9 cellular contexts compared by ENCODE assay signal in the genomic region with DNA sequence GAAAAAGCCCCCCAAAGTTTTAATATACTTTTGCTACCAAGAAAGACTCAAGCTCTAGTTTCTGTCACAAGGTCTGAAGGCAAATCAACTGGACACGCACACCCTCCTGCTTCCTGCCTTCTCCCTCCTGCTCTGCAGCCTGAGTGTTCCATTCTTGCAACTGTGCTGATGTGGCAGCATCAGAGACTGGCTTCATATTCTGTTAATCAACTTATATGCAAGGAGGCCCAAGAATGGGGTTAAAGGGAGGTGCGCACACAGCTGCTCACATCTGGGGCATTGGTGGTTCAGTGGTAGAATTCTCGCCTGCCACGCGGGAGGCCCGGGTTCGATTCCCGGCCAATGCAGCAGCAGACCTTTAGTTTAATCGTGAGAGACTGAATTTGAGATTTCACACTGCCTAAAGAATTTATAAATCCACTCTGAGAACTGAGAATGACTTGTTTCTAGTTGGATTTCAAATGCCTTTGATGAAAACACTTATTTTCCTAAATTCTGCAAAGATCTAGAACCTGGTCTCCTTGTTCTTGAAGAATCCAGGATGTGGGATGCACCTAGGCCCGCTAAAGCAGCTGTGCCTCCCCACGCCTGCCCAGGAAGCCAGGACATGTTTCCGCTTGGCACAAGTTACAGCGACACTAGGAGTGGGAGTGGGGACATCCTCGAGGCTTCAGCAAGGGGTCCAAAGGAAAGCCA. TPM values are rescaled to one million over a fixed set of nuclear protein-coding genes. Genes with fewer than 3 reads are reported as not detected.
DNase-seq lines count a peak whose midpoint lies in the region; ATAC-seq and TF ChIP-seq lines count a peak whose summit lies in the region.
"Had no signal": no experiment of that assay in that cellular context is flagged by ENCODE, and none has a peak within 500 bp of the region (broad histone marks: within the 10 kb centered on the region; RNA-seq: fewer than 3 reads in every experiment).

No MANE protein-coding gene starts in this region.

- no peak overlapping the region for H3K9ac ChIP-seq in HCT116 (ENCODE audit: low read length)

- TF ChIP-seq CTCF in HCT116 (IDR thresholded peaks at IDR 0.05 in 2 of 3, conservative IDR thresholded peaks at IDR 0.05 in 1 of 3; ENCODE audit: borderline replicate concordance in 1 of 3, insufficient read depth in 1 of 3, low read depth in 2 of 3, low read length in 2 of 3), result no peak
- no peak for TF ChIP-seq CTCF in astrocyte of the spinal cord (IDR thresholded peaks at IDR 0.05; ENCODE audit: low read depth, low read length)
- no peak for TF ChIP-seq CTCF in stomach (IDR thresholded peaks at IDR 0.05)

- peaks cover 40% of the 10 kb centered on the region for H3K4me1 Mint-ChIP-seq in stimulated activated effector memory CD8-positive, alpha-beta T cell treated with anti-CD3 and anti-CD28 coated beads, Interleukin-12 subunit alpha, Interleukin-12 subunit beta, amount 100 ng/mL, for 72 hours

- H3K9me2 ChIP-seq in HCT116 (ENCODE audit: insufficient read depth), result no peaks in the 10 kb centered on the region

- H3K27ac ChIP-seq in HCT116 (ENCODE audit: low read depth, low read length) (no peak overlapping the region), stomach (no peak overlapping the region)
- H3K27ac ChIP-seq: brain microvascular endothelial cell had no signal

- DNase-seq in HCT116 (ENCODE audit: low read depth, low spot score), result no peak
- peak; percentile 54 for DNase-seq in astrocyte of the spinal cord (ENCODE audit: low read depth, low spot score)
- no peak for DNase-seq in left cardiac atrium
- peak; percentile 47 for DNase-seq in stomach
- no peak for DNase-seq in SKM-1 treated with dmso at 0.1 percent for 144 hours (lab: John Stamatoyannopoulos, UW; ENCODE audit: unreplicated experiment)
- DNase-seq in stimulated activated effector memory CD8-positive, alpha-beta T cell treated with anti-CD3 and anti-CD28 coated beads, Interleukin-12 subunit alpha, Interleukin-12 subunit beta, amount 100 ng/mL, for 72 hours (ENCODE audit: low spot score in 2 of 2), result no peak
- DNase-seq in HK-2 (ENCODE audit: unreplicated experiment), result no peak
- DNase-seq: brain microvascular endothelial cell, NCI-H2171 treated with DMSO at 0.1 percent for 48 hours had no signal

- H3K9me3 Mint-ChIP-seq in stimulated activated effector memory CD8-positive, alpha-beta T cell treated with anti-CD3 and anti-CD28 coated beads, Interleukin-12 subunit alpha, Interleukin-12 subunit beta, amount 100 ng/mL, for 72 hours, result no peaks in the 10 kb centered on the region

- no peaks in the 10 kb centered on the region for H3K4me1 ChIP-seq in HCT116 (ENCODE audit: control insufficient read depth in 1 of 2, insufficient read depth in 2 of 2, low read length in 2 of 2)
- peaks cover 0 to 28% (median 12%) of the 10 kb centered on the region in 4 donors for H3K4me1 ChIP-seq in stomach

- RAD21 ChIA-PET in HCT116 (lab: Charles Lee; ENCODE audit: low non-redundant PET in 1 of 2, low total read pairs in 2 of 2, uncharacterized antibody in 2 of 2, unreplicated experiment in 2 of 2), result no interaction called here

- ATAC-seq in HCT116 (peak; percentile 62; the same call in 1 of the 2 replicates), left cardiac atrium (peak; percentile 34 to 38)
- no peak for ATAC-seq in stimulated activated effector memory CD8-positive, alpha-beta T cell treated with anti-CD3 and anti-CD28 coated beads, Interleukin-12 subunit alpha, Interleukin-12 subunit beta, amount 100 ng/mL, for 72 hours

- CTCF ChIA-PET in HCT116 (lab: Charles Lee), result no interaction called here

- peaks cover 49% of the 10 kb centered on the region for H3K79me2 ChIP-seq in HCT116 (ENCODE audit: insufficient read depth, low read length)

- no peak overlapping the region for H3K4me3 ChIP-seq in HCT116 (replicated peaks in 1 of 2; ENCODE audit: low read depth in 1 of 2, low read length in 2 of 2)
- no peak overlapping the region for H3K4me3 ChIP-seq in astrocyte of the spinal cord (ENCODE audit: low read depth, low read length)
- no peak overlapping the region for H3K4me3 ChIP-seq in stomach

- H3K27me3 ChIP-seq in HCT116 (ENCODE audit: insufficient read depth, low read length) (no peaks in the 10 kb centered on the region), stomach (no peaks in the 10 kb centered on the region)
- H3K27me3 ChIP-seq: brain microvascular endothelial cell had no signal

- BruUV-seq in HCT116 (replicated peaks; lab: Mats Ljungman, UMichigan), result no TSS peak

- TF ChIP-seq POLR2A in HCT116 (IDR thresholded peaks at IDR 0.05; ENCODE audit: borderline replicate concordance, extremely low read depth, insufficient read depth, insufficient read length) (no peak), stomach (IDR thresholded peaks at IDR 0.05) (no peak)

- intact Hi-C loops in HCT116 (cut with micrococcal nuclease), result no loop called here
- intact Hi-C loops in left cardiac atrium (cut with DNase I), result no loop called here
- intact Hi-C loops in stomach (cut with DNase I; ENCODE audit: low total_unique reads), result no loop called here

- no peak overlapping the region for H3K4me2 ChIP-seq in HCT116 (ENCODE audit: low read length)

- POLR2A ChIA-PET in HCT116 (lab: Charles Lee), result no interaction called here

- H4K20me1 ChIP-seq in HCT116 (ENCODE audit: insufficient read depth), result peaks cover 4% of the 10 kb centered on the region; the same call in 1 of the 2 replicates

- in situ Hi-C loops in astrocyte of the spinal cord (cut with HindIII; ENCODE audit: low sequenced_read_pairs), result no loop called here

- TF ChIP-seq RAD21 in HCT116 (IDR thresholded peaks at IDR 0.05; ENCODE audit: low read depth), result no peak

- H3K27ac Mint-ChIP-seq in stimulated activated effector memory CD8-positive, alpha-beta T cell treated with anti-CD3 and anti-CD28 coated beads, Interleukin-12 subunit alpha, Interleukin-12 subunit beta, amount 100 ng/mL, for 72 hours, result no peak overlapping the region

- 60 to 83% (median 76%) methylated on average over 14 of the region's 14 CpGs for WGBS in stomach, 5 donors

- H3K36me3 ChIP-seq in HCT116 (ENCODE audit: control insufficient read depth in 1 of 2, insufficient read depth in 2 of 2, low read length in 2 of 2), result peaks cover 8 to 12% of the 10 kb centered on the region in 2 experiments; a peak in 3 of 4 replicates
- H3K36me3 ChIP-seq in stomach, result peaks cover 16 to 43% (median 42%) of the 10 kb centered on the region in 4 donors

- H3K36me3 Mint-ChIP-seq in stimulated activated effector memory CD8-positive, alpha-beta T cell treated with anti-CD3 and anti-CD28 coated beads, Interleukin-12 subunit alpha, Interleukin-12 subunit beta, amount 100 ng/mL, for 72 hours, result peaks cover 23% of the 10 kb centered on the region

- no peak overlapping the region for H3K4me3 Mint-ChIP-seq in stimulated activated effector memory CD8-positive, alpha-beta T cell treated with anti-CD3 and anti-CD28 coated beads, Interleukin-12 subunit alpha, Interleukin-12 subunit beta, amount 100 ng/mL, for 72 hours

- H2AFZ ChIP-seq in HCT116 (ENCODE audit: low read depth, low read length, poor library complexity, severe bottlenecking), result no peak overlapping the region

- no peaks in the 10 kb centered on the region for H3K9me3 ChIP-seq in HCT116 (ENCODE audit: control insufficient read depth in 1 of 2, insufficient read depth in 1 of 2, low read depth in 1 of 2, low read length in 2 of 2)
- H3K9me3 ChIP-seq in stomach, result no peaks in the 10 kb centered on the region

- no peak for TF ChIP-seq EP300 in stomach (IDR thresholded peaks at IDR 0.05)

TF ChIP-seq in HCT116, 20 proteins besides CTCF, POLR2A, EP300 and RAD21:
- TF ChIP-seq POLR2AphosphoS5 (IDR thresholded peaks at IDR 0.05; ENCODE audit: low read depth, low read length) (peak; percentile 47), SRF (IDR thresholded peaks at IDR 0.05; ENCODE audit: low read depth) (no peak), TCF7L2 (IDR thresholded peaks at IDR 0.05; ENCODE audit: borderline replicate concordance, extremely low read depth, insufficient read depth, insufficient read length) (no peak), SP1 (IDR thresholded peaks at IDR 0.05; ENCODE audit: low read depth) (no peak)
- TF ChIP-seq, protein P1, sequence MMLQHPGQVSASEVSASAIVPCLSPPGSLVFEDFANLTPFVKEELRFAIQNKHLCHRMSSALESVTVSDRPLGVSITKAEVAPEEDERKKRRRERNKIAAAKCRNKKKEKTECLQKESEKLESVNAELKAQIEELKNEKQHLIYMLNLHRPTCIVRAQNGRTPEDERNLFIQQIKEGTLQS (IDR thresholded peaks at IDR 0.05), result peak; percentile 89
- TF ChIP-seq, protein P2, sequence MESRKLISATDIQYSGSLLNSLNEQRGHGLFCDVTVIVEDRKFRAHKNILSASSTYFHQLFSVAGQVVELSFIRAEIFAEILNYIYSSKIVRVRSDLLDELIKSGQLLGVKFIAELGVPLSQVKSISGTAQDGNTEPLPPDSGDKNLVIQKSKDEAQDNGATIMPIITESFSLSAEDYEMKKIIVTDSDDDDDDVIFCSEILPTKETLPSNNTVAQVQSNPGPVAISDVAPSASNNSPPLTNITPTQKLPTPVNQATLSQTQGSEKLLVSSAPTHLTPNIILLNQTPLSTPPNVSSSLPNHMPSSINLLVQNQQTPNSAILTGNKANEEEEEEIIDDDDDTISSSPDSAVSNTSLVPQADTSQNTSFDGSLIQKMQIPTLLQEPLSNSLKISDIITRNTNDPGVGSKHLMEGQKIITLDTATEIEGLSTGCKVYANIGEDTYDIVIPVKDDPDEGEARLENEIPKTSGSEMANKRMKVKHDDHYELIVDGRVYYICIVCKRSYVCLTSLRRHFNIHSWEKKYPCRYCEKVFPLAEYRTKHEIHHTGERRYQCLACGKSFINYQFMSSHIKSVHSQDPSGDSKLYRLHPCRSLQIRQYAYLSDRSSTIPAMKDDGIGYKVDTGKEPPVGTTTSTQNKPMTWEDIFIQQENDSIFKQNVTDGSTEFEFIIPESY (IDR thresholded peaks at IDR 0.05; ENCODE audit: extremely low read depth, insufficient replicate concordance, low read length), result no peak

RNA-seq across cellular contexts. Expression of a gene that starts 11.6 kb away (rescaled TPM):
- total RNA-seq in HCT116 (2021; ENCODE audit: unreplicated experiment), result 35.3 TPM
- 22.8 and 29.2 TPM in 2 replicates for polyA plus RNA-seq in HCT116 (2012)
- 10 to 100 TPM; 19.4 to 20.2 TPM for total RNA-seq in left cardiac atrium
- 10 to 100 TPM; 14.9 to 90.6 (median 54.2) TPM for total RNA-seq in stomach
- polyA plus RNA-seq in stomach, result 10 to 100 TPM; 22.3 to 33.1 (median 32.1) TPM

Comparison
In these comparisons a context has a peak if more than half of its experiments do, and no peak if none do; other contexts are left out.
1. DNase-seq: peak in astrocyte of the spinal cord (single experiment) and stomach (single experiment); none in HCT116 (single experiment), left cardiac atrium (single experiment), SKM-1 treated with dmso at 0.1 percent for 144 hours (single experiment), stimulated activated effector memory CD8-positive, alpha-beta T cell treated with anti-CD3 and anti-CD28 coated beads, Interleukin-12 subunit alpha, Interleukin-12 subunit beta, amount 100 ng/mL, for 72 hours (0 of 2) and HK-2 (single experiment).